9 cellular contexts compared by ENCODE assay signal in the genomic region with DNA sequence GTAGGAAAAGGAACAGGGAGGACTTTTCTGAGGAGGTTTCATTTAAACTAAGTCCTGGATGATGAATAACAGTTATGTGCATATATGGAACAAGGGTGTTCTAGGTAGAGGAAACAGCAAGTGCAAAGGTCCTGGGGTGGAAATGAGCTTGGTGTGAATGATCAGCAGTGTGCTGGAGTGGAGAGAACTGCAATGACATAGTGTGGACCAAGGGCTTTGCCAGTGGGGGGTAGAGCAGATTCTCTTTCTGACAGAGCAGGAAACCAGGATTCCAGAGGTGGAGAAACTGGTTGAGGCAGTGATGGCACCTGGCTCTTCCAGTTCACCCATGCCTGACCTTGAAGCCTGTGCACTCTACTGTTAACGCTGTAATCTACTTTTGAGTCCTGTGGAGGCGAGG. TPM values are rescaled to one million over a fixed set of nuclear protein-coding genes. Genes with fewer than 3 reads are reported as not detected.
DNase-seq lines count a peak whose midpoint lies in the region; ATAC-seq and TF ChIP-seq lines count a peak whose summit lies in the region.
"Had no signal": no experiment of that assay in that cellular context is flagged by ENCODE, and none has a peak within 500 bp of the region (broad histone marks: within the 10 kb centered on the region; RNA-seq: fewer than 3 reads in every experiment).

No MANE protein-coding gene starts in this region.

- no peak overlapping the region for H3K4me3 ChIP-seq in body of pancreas
- peak overlapping the region; percentile 60 to 72 (median 69) for H3K4me3 ChIP-seq in skeletal muscle tissue (ENCODE audit: low read length in 3 of 3)

- H3K4me1 Mint-ChIP-seq in activated CD4-positive, alpha-beta T cell treated with anti-CD3 and anti-CD28 coated beads, Interleukin-2, amount 10 ng/mL, durations not matched to agents 7 days and 5 days: peaks cover 69% of the 10 kb centered on the region

- peak overlapping the region; percentile 94 for H3K27ac Mint-ChIP-seq in activated CD4-positive, alpha-beta T cell treated with anti-CD3 and anti-CD28 coated beads, Interleukin-2, amount 10 ng/mL, durations not matched to agents 7 days and 5 days

- ATAC-seq in body of pancreas: no peak
- no peak for ATAC-seq in GM19351 (IDR thresholded peaks at IDR 0.05; ENCODE audit: unreplicated experiment)

- no peak for DNase-seq in activated CD4-positive, alpha-beta T cell treated with anti-CD3 and anti-CD28 coated beads, Interleukin-2, amount 10 ng/mL, durations not matched to agents 7 days and 5 days
- no peak for DNase-seq in activated CD4-positive, alpha-beta T cell treated with anti-CD3 and anti-CD28 coated beads, Interleukin-2, amount 50 U/mL, for 4 hours
- DNase-seq in body of pancreas (peak in 3 of 4 donors; percentile 21 to 33 (median 32)), germinal center (ENCODE audit: low spot score) (no peak)

- no peak for TF ChIP-seq POLR2A in body of pancreas (IDR thresholded peaks at IDR 0.05)

- H3K9me3 ChIP-seq in body of pancreas: no peaks in the 10 kb centered on the region
- no peaks in the 10 kb centered on the region for H3K9me3 ChIP-seq in skeletal muscle tissue (ENCODE audit: control insufficient read depth in 3 of 3, low read length in 3 of 3)

- CTCF ChIA-PET in activated CD4-positive, alpha-beta T cell treated with anti-CD3 and anti-CD28 coated beads, Interleukin-2, amount 10 ng/mL, durations not matched to agents 7 days and 5 days (lab: Charles Lee): interaction anchor here (0.9 kb wide), 1 partner anchor 102 kb away, joined by 3 read pairs; no protein-coding TSS in a partner anchor

- no peaks in the 10 kb centered on the region for H3K9me3 Mint-ChIP-seq in activated CD4-positive, alpha-beta T cell treated with anti-CD3 and anti-CD28 coated beads, Interleukin-2, amount 10 ng/mL, durations not matched to agents 7 days and 5 days

- peaks cover 35% of the 10 kb centered on the region for H3K36me3 Mint-ChIP-seq in activated CD4-positive, alpha-beta T cell treated with anti-CD3 and anti-CD28 coated beads, Interleukin-2, amount 10 ng/mL, durations not matched to agents 7 days and 5 days (ENCODE audit: low read depth)

- H3K27me3 Mint-ChIP-seq in activated CD4-positive, alpha-beta T cell treated with anti-CD3 and anti-CD28 coated beads, Interleukin-2, amount 10 ng/mL, durations not matched to agents 7 days and 5 days: no peaks in the 10 kb centered on the region

- H3K27me3 ChIP-seq in body of pancreas (no peaks in the 10 kb centered on the region), skeletal muscle tissue (ENCODE audit: control insufficient read depth in 3 of 3, insufficient read depth in 3 of 3, low read length in 3 of 3) (no peaks in the 10 kb centered on the region)

- H3K9ac ChIP-seq in skeletal muscle tissue (ENCODE audit: low read depth in 1 of 3, low read length in 3 of 3): no peak overlapping the region

- POLR2A ChIA-PET in activated CD4-positive, alpha-beta T cell treated with anti-CD3 and anti-CD28 coated beads, Interleukin-2, amount 10 ng/mL, durations not matched to agents 7 days and 5 days (lab: Charles Lee): interaction anchor here (0.6 kb wide), 1 partner anchor 16 kb away, joined by 3 read pairs; no protein-coding TSS in a partner anchor

- whole genome bisulfite sequencing in body of pancreas, 2 donors: 26 to 63% methylated on average over 2 of the region's 2 CpGs

- no peak for TF ChIP-seq CTCF in body of pancreas (IDR thresholded peaks at IDR 0.05)

- peaks cover 37% of the 10 kb centered on the region for H3K4me1 ChIP-seq in body of pancreas
- H3K4me1 ChIP-seq in skeletal muscle tissue (ENCODE audit: control insufficient read depth in 3 of 3, insufficient read depth in 3 of 3, low read length in 3 of 3): peaks cover 25 to 34% (median 27%) of the 10 kb centered on the region in 3 donors

- peak overlapping the region; percentile 72 for H3K4me3 Mint-ChIP-seq in activated CD4-positive, alpha-beta T cell treated with anti-CD3 and anti-CD28 coated beads, Interleukin-2, amount 10 ng/mL, durations not matched to agents 7 days and 5 days

- no peaks in the 10 kb centered on the region for H3K36me3 ChIP-seq in body of pancreas (replicated peaks in 1 of 2; ENCODE audit: insufficient read depth in 1 of 2, low read depth in 2 of 2)
- no peaks in the 10 kb centered on the region for H3K36me3 ChIP-seq in skeletal muscle tissue (ENCODE audit: control insufficient read depth in 3 of 3, insufficient read depth in 3 of 3, low read length in 3 of 3)

- H3K27ac ChIP-seq in body of pancreas: peak overlapping the region in 2 of 4 donors; percentile 9 to 96
- H3K27ac ChIP-seq in skeletal muscle tissue (ENCODE audit: low read depth, low read length): no peak overlapping the region
- H3K27ac ChIP-seq: VCaP had no signal

- intact Hi-C loops in body of pancreas (cut with DNase I): no loop called here

RNA-seq across cellular contexts. Expression of a gene that starts 1.7 kb away (rescaled TPM):
- total RNA-seq in activated CD4-positive, alpha-beta T cell treated with anti-CD3 and anti-CD28 coated beads, Interleukin-2, amount 10 ng/mL, durations not matched to agents 7 days and 5 days: 10 to 100 TPM; 11.2 to 12.3 TPM
- total RNA-seq in body of pancreas (10 to 100 TPM in 1 of 2 donors, 1 to 10 TPM in 1; 3.0 to 16.3 TPM), skeletal muscle tissue (6.8 TPM)

RNA-seq across cellular contexts. Expression of a gene that starts 6.8 kb away (rescaled TPM):
- 10 to 100 TPM; 12.8 to 13.0 TPM for total RNA-seq in activated CD4-positive, alpha-beta T cell treated with anti-CD3 and anti-CD28 coated beads, Interleukin-2, amount 10 ng/mL, durations not matched to agents 7 days and 5 days
- not detected for total RNA-seq in body of pancreas
- not detected for total RNA-seq in skeletal muscle tissue
- total RNA-seq: endothelial cell of umbilical vein had no signal

RNA-seq across cellular contexts. Expression of a gene that starts 32.1 kb away (rescaled TPM):
- not detected for total RNA-seq in activated CD4-positive, alpha-beta T cell treated with anti-CD3 and anti-CD28 coated beads, Interleukin-2, amount 10 ng/mL, durations not matched to agents 7 days and 5 days
- not detected for total RNA-seq in body of pancreas
- total RNA-seq in skeletal muscle tissue: not detected
- total RNA-seq: endothelial cell of umbilical vein, subcutaneous adipose tissue had no signal

RNA-seq across cellular contexts. Expression of a gene that starts 36.1 kb away (rescaled TPM):
- 10 to 100 TPM; 25.4 to 28.3 TPM for total RNA-seq in activated CD4-positive, alpha-beta T cell treated with anti-CD3 and anti-CD28 coated beads, Interleukin-2, amount 10 ng/mL, durations not matched to agents 7 days and 5 days
- total RNA-seq in body of pancreas (1 to 10 TPM; 8.2 to 9.1 TPM), skeletal muscle tissue (5.7 TPM)

RNA-seq across cellular contexts. Expression of a gene that starts 38.2 kb away (rescaled TPM):
- under 1 TPM; 0.12 to 0.33 TPM for total RNA-seq in activated CD4-positive, alpha-beta T cell treated with anti-CD3 and anti-CD28 coated beads, Interleukin-2, amount 10 ng/mL, durations not matched to agents 7 days and 5 days
- total RNA-seq in body of pancreas (under 1 TPM in 1 of 2 donors, not detected in 1; 0.26 TPM), skeletal muscle tissue (not detected)
- total RNA-seq: endothelial cell of umbilical vein had no signal

Comparison
In these comparisons a context has a peak if more than half of its experiments do, and no peak if none do; other contexts are left out.
1. DNase-seq: peak in body of pancreas (3 of 4); none in activated CD4-positive, alpha-beta T cell treated with anti-CD3 and anti-CD28 coated beads, Interleukin-2, amount 10 ng/mL, durations not matched to agents 7 days and 5 days (single experiment), activated CD4-positive, alpha-beta T cell treated with anti-CD3 and anti-CD28 coated beads, Interleukin-2, amount 50 U/mL, for 4 hours (0 of 2) and germinal center (single experiment).
2. H3K4me3 ChIP-seq: peak in skeletal muscle tissue (3 of 3); none in body of pancreas (0 of 2).
3. RNA of a gene that starts 6.8 kb away (total RNA-seq): 12.8 to 13.0 TPM in activated CD4-positive, alpha-beta T cell treated with anti-CD3 and anti-CD28 coated beads, Interleukin-2, amount 10 ng/mL, durations not matched to agents 7 days and 5 days; not detected in body of pancreas and not detected in skeletal muscle tissue (single experiment); every median in the first group is over 10 times any median in the second.